Comparison of ENCODE assay signal across 1 cellular context in the genomic region with DNA sequence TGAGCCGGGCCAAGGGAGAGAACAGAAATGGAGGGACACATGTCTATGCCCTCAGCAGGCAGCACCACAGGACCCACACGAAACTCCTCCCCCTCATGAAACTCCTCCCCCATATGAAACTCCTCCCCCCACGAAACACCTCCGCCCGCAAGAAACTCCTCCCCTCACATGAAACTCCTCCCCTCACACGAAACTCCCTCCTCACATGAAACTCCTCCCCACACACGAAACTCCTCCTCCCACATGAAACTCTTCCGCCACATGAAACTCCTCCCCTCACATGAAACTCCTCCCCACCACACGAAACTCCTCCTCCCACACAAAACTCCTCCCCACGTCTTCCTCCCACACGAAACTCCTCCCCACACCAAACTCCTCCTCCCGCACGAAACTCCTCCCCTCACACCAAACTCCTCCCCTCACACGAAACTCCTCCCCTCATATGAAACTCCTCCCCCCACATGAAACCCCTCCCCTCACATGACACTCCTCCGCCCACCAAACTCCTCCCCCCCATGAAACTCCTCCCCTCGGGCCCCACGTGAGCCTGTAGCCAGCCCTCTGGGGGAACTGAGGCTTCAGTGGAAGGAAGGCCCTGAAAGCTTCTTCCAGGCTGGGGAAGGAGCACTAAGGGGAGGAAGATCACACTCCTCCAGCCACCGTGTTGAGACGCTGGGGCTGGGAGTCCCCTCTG.
TF ChIP-seq lines count a peak whose summit lies in the region.

No MANE protein-coding gene starts in this region.

TF ChIP-seq in HCT116, 20 proteins besides CTCF, POLR2A, EP300 and RAD21:
- TF ChIP-seq TCF7L2 (IDR thresholded peaks at IDR 0.05; ENCODE audit: borderline replicate concordance, extremely low read depth, insufficient read depth, insufficient read length): peak; percentile 67
- TF ChIP-seq EGR1 (IDR thresholded peaks at IDR 0.05; ENCODE audit: low read depth): no peak
- TF ChIP-seq SP1 (IDR thresholded peaks at IDR 0.05; ENCODE audit: low read depth): no peak
- TF ChIP-seq EZH2 (IDR thresholded peaks at IDR 0.05): no peak
TF ChIP-seq in HCT116: peak in this region for 1.
